ENCODE assay signal across 1 cellular context in the genomic region with DNA sequence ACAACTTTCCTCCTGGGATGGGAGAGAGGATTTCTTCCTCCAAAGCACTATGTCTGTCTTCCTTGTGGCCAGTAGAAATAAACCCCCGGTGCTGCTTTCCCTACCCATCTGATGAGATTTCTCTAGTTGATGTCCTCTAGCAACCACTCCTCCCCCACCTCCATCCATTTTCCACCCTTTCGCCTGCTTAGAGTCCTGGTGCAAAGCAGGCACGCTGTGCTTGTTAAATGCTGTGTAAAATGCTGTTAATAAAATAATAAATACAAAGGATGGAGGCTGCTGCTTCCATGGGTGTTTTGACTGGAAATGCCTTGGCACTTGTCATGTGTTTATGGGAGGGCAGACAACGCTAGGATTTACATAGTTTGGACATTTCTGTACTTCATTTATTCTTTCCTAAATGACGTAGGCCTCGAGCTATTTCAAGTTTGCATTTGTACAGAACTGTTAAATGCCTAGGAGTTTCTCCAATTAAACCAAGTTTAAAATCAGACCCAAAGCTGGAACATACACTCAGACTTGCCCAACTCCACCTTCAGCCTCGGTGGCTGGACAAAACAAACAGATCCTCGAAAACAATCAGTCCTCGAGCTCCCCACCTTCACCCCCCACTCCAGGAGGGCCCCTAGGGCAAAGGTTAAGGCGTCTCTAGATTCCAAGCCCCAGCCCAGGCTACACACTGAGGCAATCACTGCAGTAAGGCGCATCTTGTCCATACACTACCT.
TF ChIP-seq lines count a peak whose summit lies in the region.

No MANE protein-coding gene starts in this region.

TF ChIP-seq in WTC11, 78 proteins besides CTCF, POLR2A, EP300 and RAD21 (continued from another document):
- TF ChIP-seq CDX4 (CRISPR knock-in tag; IDR thresholded peaks at IDR 0.05; ENCODE audit: borderline replicate concordance): no peak
- TF ChIP-seq, protein P1, sequence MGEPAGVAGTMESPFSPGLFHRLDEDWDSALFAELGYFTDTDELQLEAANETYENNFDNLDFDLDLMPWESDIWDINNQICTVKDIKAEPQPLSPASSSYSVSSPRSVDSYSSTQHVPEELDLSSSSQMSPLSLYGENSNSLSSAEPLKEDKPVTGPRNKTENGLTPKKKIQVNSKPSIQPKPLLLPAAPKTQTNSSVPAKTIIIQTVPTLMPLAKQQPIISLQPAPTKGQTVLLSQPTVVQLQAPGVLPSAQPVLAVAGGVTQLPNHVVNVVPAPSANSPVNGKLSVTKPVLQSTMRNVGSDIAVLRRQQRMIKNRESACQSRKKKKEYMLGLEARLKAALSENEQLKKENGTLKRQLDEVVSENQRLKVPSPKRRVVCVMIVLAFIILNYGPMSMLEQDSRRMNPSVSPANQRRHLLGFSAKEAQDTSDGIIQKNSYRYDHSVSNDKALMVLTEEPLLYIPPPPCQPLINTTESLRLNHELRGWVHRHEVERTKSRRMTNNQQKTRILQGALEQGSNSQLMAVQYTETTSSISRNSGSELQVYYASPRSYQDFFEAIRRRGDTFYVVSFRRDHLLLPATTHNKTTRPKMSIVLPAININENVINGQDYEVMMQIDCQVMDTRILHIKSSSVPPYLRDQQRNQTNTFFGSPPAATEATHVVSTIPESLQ (CRISPR knock-in tag; IDR thresholded peaks at IDR 0.05): no peak
- TF ChIP-seq NR1H2 (CRISPR knock-in tag; IDR thresholded peaks at IDR 0.05): no peak
- TF ChIP-seq, protein P2, sequence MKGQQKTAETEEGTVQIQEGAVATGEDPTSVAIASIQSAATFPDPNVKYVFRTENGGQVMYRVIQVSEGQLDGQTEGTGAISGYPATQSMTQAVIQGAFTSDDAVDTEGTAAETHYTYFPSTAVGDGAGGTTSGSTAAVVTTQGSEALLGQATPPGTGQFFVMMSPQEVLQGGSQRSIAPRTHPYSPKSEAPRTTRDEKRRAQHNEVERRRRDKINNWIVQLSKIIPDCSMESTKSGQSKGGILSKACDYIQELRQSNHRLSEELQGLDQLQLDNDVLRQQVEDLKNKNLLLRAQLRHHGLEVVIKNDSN (CRISPR knock-in tag; IDR thresholded peaks at IDR 0.05): no peak
- TF ChIP-seq SMAD3 (CRISPR knock-in tag; IDR thresholded peaks at IDR 0.05; ENCODE audit: borderline replicate concordance): no peak
- no peak for TF ChIP-seq ZNF232 (CRISPR knock-in tag; IDR thresholded peaks at IDR 0.05)
- TF ChIP-seq ZNF219 (CRISPR knock-in tag; IDR thresholded peaks at IDR 0.05; ENCODE audit: borderline replicate concordance): no peak
- TF ChIP-seq, protein P3, sequence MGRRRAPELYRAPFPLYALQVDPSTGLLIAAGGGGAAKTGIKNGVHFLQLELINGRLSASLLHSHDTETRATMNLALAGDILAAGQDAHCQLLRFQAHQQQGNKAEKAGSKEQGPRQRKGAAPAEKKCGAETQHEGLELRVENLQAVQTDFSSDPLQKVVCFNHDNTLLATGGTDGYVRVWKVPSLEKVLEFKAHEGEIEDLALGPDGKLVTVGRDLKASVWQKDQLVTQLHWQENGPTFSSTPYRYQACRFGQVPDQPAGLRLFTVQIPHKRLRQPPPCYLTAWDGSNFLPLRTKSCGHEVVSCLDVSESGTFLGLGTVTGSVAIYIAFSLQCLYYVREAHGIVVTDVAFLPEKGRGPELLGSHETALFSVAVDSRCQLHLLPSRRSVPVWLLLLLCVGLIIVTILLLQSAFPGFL (CRISPR knock-in tag; IDR thresholded peaks at IDR 0.05; ENCODE audit: borderline replicate concordance): no peak
- TF ChIP-seq RELA (CRISPR knock-in tag; IDR thresholded peaks at IDR 0.05; ENCODE audit: borderline replicate concordance): no peak
TF ChIP-seq in WTC11: peak in this region for 0.
